Comparison of ENCODE assay signal across 27 cellular contexts in the genomic region with DNA sequence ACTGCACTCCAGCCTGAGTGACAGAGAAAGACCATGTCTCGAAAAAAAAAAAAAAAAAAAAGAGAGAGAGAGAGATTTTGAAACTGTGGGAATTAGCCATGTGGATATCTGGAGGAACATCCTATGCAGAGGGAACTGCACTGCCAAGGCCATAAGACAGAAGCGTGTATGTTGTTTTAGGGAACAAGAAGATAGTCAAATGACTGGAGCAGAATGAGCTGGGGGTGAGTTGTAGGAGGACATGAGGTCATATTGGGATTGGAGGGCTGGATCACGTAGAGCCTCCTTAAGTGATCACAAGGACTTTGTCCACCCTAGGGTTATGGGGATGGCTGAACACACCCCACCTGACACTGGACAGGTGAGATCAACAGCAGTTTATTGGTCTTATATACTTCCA.
"Had no signal": no experiment of that assay in that cellular context is flagged by ENCODE, and none has a peak within 500 bp of the region (broad histone marks: within the 10 kb centered on the region; RNA-seq: fewer than 3 reads in every experiment).

No MANE protein-coding gene starts in this region.

- H3K4me3 Mint-ChIP-seq: effector memory CD8-positive, alpha-beta T cell; memory B cell; naive thymus-derived CD8-positive, alpha-beta T cell; nephron progenitor cell; stimulated activated effector memory CD8-positive, alpha-beta T cell treated with anti-CD3 and anti-CD28 coated beads, Interleukin-12 subunit alpha, Interleukin-12 subunit beta, amount 100 ng/mL, for 72 hours; type B pancreatic cell had no signal

- ATAC-seq: effector memory CD8-positive, alpha-beta T cell; heart right ventricle; left cardiac atrium; left ventricle myocardium superior; naive thymus-derived CD8-positive, alpha-beta T cell; stimulated activated effector memory CD8-positive, alpha-beta T cell treated with anti-CD3 and anti-CD28 coated beads, Interleukin-12 subunit alpha, Interleukin-12 subunit beta, amount 100 ng/mL, for 72 hours had no signal

- H3K9me3 ChIP-seq: esophagus squamous epithelium, heart right ventricle, prostate gland, right atrium auricular region, sigmoid colon, stomach, testis, tibial artery had no signal

- H3K27me3 ChIP-seq: esophagus squamous epithelium, right atrium auricular region, sigmoid colon, testis had no signal

- DNase-seq: effector memory CD8-positive, alpha-beta T cell; erythroblast; esophagus squamous epithelium; foreskin melanocyte; glutamatergic neuron; heart right ventricle; hippocampal formation; left cardiac atrium; left ventricle myocardium superior; midbrain; naive thymus-derived CD8-positive, alpha-beta T cell; nephron progenitor cell; nucleus accumbens; sigmoid colon; stimulated activated CD4-positive, alpha-beta T cell treated with anti-CD3 and anti-CD28 coated beads, Interleukin-2, amount 100 ng/mL, for 24 hours; stimulated activated CD4-positive, alpha-beta T cell treated with anti-CD3 and anti-CD28 coated beads, Interleukin-4, amount 100 ng/mL, for 24 hours; stimulated activated naive CD4-positive, alpha-beta T cell treated with Interleukin-2 at 50 U/mL for 16 hours; stomach; testis; tibial artery had no signal

- H3K4me3 ChIP-seq: coronary artery, esophagus squamous epithelium, heart right ventricle, lung, prostate gland, right atrium auricular region, sigmoid colon, stomach, testis, tibial artery had no signal

- H3K36me3 Mint-ChIP-seq: memory B cell; naive thymus-derived CD8-positive, alpha-beta T cell; stimulated activated effector memory CD8-positive, alpha-beta T cell treated with anti-CD3 and anti-CD28 coated beads, Interleukin-12 subunit alpha, Interleukin-12 subunit beta, amount 100 ng/mL, for 72 hours; type B pancreatic cell had no signal

- H3K4me1 Mint-ChIP-seq: memory B cell; stimulated activated effector memory CD8-positive, alpha-beta T cell treated with anti-CD3 and anti-CD28 coated beads, Interleukin-12 subunit alpha, Interleukin-12 subunit beta, amount 100 ng/mL, for 72 hours had no signal

- H3K4me1 ChIP-seq: esophagus squamous epithelium, prostate gland, right atrium auricular region, sigmoid colon, testis, tibial artery had no signal

- H3K27ac Mint-ChIP-seq: effector memory CD8-positive, alpha-beta T cell; memory B cell; naive thymus-derived CD8-positive, alpha-beta T cell; nephron progenitor cell; stimulated activated effector memory CD8-positive, alpha-beta T cell treated with anti-CD3 and anti-CD28 coated beads, Interleukin-12 subunit alpha, Interleukin-12 subunit beta, amount 100 ng/mL, for 72 hours; type B pancreatic cell had no signal

- H3K27ac ChIP-seq: coronary artery, esophagus squamous epithelium, prostate gland, right atrium auricular region, sigmoid colon, stomach, testis, tibial artery had no signal

- H3K36me3 ChIP-seq: esophagus squamous epithelium, heart right ventricle, prostate gland, right atrium auricular region, sigmoid colon, stomach, tibial artery had no signal

- H3K9me3 Mint-ChIP-seq: effector memory CD8-positive, alpha-beta T cell; memory B cell; naive thymus-derived CD8-positive, alpha-beta T cell; nephron progenitor cell; stimulated activated effector memory CD8-positive, alpha-beta T cell treated with anti-CD3 and anti-CD28 coated beads, Interleukin-12 subunit alpha, Interleukin-12 subunit beta, amount 100 ng/mL, for 72 hours had no signal
